9 cellular contexts compared by ENCODE assay signal in the genomic region with DNA sequence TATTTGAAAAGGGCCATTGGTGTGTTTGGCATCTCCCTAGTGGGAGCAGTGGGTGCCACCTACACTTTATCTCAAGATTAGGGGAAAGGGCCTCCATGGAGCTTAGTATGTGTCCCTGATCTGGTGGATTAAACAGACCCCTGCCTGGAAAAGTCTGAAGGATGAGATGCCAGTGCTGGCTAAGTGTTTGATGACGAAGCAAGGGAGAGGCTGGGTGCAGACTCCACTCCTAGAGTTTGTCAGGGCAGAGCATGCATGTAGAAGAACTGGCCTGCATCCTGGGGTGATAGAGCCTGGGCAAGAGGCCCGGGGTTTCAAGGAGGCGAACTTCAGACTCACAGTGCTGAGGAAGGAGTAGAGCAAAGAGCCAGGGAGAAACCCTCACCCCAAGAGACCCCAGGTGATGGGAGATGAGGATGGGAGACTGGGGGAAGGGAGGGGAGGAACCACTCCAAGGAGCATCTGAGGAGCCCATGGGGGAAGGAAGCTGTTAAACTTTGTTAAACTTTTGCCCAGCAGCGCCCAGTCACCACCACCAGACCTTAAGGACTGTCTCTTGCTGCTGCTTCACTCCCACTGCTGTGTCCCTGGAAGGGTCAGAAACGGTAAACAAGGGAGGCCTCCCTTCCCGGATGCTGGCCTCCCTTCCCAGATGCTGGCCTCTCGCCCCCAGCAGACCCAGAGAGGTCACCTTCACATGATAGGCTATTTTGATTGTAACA.
DNase-seq lines count a peak whose midpoint lies in the region; ATAC-seq and TF ChIP-seq lines count a peak whose summit lies in the region.
"Had no signal": no experiment of that assay in that cellular context is flagged by ENCODE, and none has a peak within 500 bp of the region (broad histone marks: within the 10 kb centered on the region; RNA-seq: fewer than 3 reads in every experiment).

No MANE protein-coding gene starts in this region.

- POLR2A ChIA-PET in CD4-positive, alpha-beta T cell (lab: Charles Lee), result no interaction called here

- H3K9me3 Mint-ChIP-seq in CD4-positive, alpha-beta T cell, result no peaks in the 10 kb centered on the region
- H3K9me3 Mint-ChIP-seq in IgD-negative memory B cell (no peaks in the 10 kb centered on the region), nephron progenitor cell (peaks cover 8% of the 10 kb centered on the region)
- no peaks in the 10 kb centered on the region for H3K9me3 Mint-ChIP-seq in dendritic cell treated with granulocyte-macrophage colony-stimulating factor and Interleukin-4, amounts not matched to agents 40 ng/mL and 50 ng/mL, for 4 days

- H3K27ac ChIP-seq in CD4-positive, alpha-beta T cell (ENCODE audit: low read depth, low read length), result no peak overlapping the region

- H3K27me3 Mint-ChIP-seq in CD4-positive, alpha-beta T cell, result no peaks in the 10 kb centered on the region
- H3K27me3 Mint-ChIP-seq in IgD-negative memory B cell, result peaks cover 3% of the 10 kb centered on the region
- H3K27me3 Mint-ChIP-seq in dendritic cell treated with granulocyte-macrophage colony-stimulating factor and Interleukin-4, amounts not matched to agents 40 ng/mL and 50 ng/mL, for 4 days, result no peaks in the 10 kb centered on the region
- H3K27me3 Mint-ChIP-seq in nephron progenitor cell (ENCODE audit: low read depth, poor library complexity), result no peaks in the 10 kb centered on the region
- H3K27me3 Mint-ChIP-seq: activated naive CD8-positive, alpha-beta T cell had no signal

- TF ChIP-seq CTCF in CD4-positive, alpha-beta T cell (IDR thresholded peaks at IDR 0.05), result no peak
- no peak for TF ChIP-seq CTCF in nephron progenitor cell (IDR thresholded peaks at IDR 0.05)

- H3K27ac Mint-ChIP-seq in CD4-positive, alpha-beta T cell, result peak overlapping the region; percentile 59
- peak overlapping the region; percentile 98 to 100 (median 99) for H3K27ac Mint-ChIP-seq in IgD-negative memory B cell
- peak overlapping the region; percentile 91 for H3K27ac Mint-ChIP-seq in dendritic cell treated with granulocyte-macrophage colony-stimulating factor and Interleukin-4, amounts not matched to agents 40 ng/mL and 50 ng/mL, for 4 days
- H3K27ac Mint-ChIP-seq in nephron progenitor cell, result peak overlapping the region; percentile 84

- H3K36me3 Mint-ChIP-seq in CD4-positive, alpha-beta T cell (ENCODE audit: low read depth), result peaks cover 18% of the 10 kb centered on the region
- peaks cover 5% of the 10 kb centered on the region for H3K36me3 Mint-ChIP-seq in IgD-negative memory B cell
- peaks cover 17% of the 10 kb centered on the region for H3K36me3 Mint-ChIP-seq in dendritic cell treated with granulocyte-macrophage colony-stimulating factor and Interleukin-4, amounts not matched to agents 40 ng/mL and 50 ng/mL, for 4 days (ENCODE audit: low read depth)
- peaks cover 2% of the 10 kb centered on the region for H3K36me3 Mint-ChIP-seq in nephron progenitor cell (ENCODE audit: low read depth)

- H3K9me3 ChIP-seq in CD4-positive, alpha-beta T cell (ENCODE audit: control insufficient read depth, low read length), result no peaks in the 10 kb centered on the region

- H3K4me1 Mint-ChIP-seq in CD4-positive, alpha-beta T cell (ENCODE audit: low read depth), result peaks cover 21% of the 10 kb centered on the region
- H3K4me1 Mint-ChIP-seq in IgD-negative memory B cell (peaks cover 42 to 64% (median 49%) of the 10 kb centered on the region in 3 donors), nephron progenitor cell (peaks cover 37% of the 10 kb centered on the region)
- H3K4me1 Mint-ChIP-seq in dendritic cell treated with granulocyte-macrophage colony-stimulating factor and Interleukin-4, amounts not matched to agents 40 ng/mL and 50 ng/mL, for 4 days (ENCODE audit: low read depth), result peaks cover 60% of the 10 kb centered on the region

- CTCF ChIA-PET in CD4-positive, alpha-beta T cell (lab: Charles Lee), result no interaction called here

- intact Hi-C loops in CD4-positive, alpha-beta T cell (cut with DNase I, micrococcal nuclease), result no loop called here
- intact Hi-C loops in dendritic cell treated with granulocyte-macrophage colony-stimulating factor and Interleukin-4, amounts not matched to agents 40 ng/mL and 50 ng/mL, for 4 days (cut with micrococcal nuclease), result no loop called here

- no peak for DNase-seq in CD4-positive, alpha-beta T cell
- DNase-seq in nephron progenitor cell, result no peak
- DNase-seq in NCI-H1092 (lab: John Stamatoyannopoulos, UW), result no peak
- no peak for DNase-seq in KG1 (lab: John Stamatoyannopoulos, UW)
- no peak for DNase-seq in amniotic stem cell (lab: John Stamatoyannopoulos, UW)
- DNase-seq in Ammon's horn (ENCODE audit: low spot score), result no peak

- no peak for ATAC-seq in CD4-positive, alpha-beta T cell (ENCODE audit: poor library complexity)

- no peaks in the 10 kb centered on the region for H3K27me3 ChIP-seq in CD4-positive, alpha-beta T cell (ENCODE audit: control insufficient read depth, insufficient read depth, low read length)

- H3K4me3 Mint-ChIP-seq in CD4-positive, alpha-beta T cell, result no peak overlapping the region
- H3K4me3 Mint-ChIP-seq in IgD-negative memory B cell (peak overlapping the region; percentile 10 to 92 (median 90)), nephron progenitor cell (no peak overlapping the region)
- H3K4me3 Mint-ChIP-seq in dendritic cell treated with granulocyte-macrophage colony-stimulating factor and Interleukin-4, amounts not matched to agents 40 ng/mL and 50 ng/mL, for 4 days, result no peak overlapping the region
- H3K4me3 Mint-ChIP-seq: activated naive CD8-positive, alpha-beta T cell had no signal

Comparison
In these comparisons a context has a peak if more than half of its experiments do, and no peak if none do; other contexts are left out.
1. H3K4me3 Mint-ChIP-seq: peak in IgD-negative memory B cell (4 of 4); none in CD4-positive, alpha-beta T cell (single experiment), dendritic cell treated with granulocyte-macrophage colony-stimulating factor and Interleukin-4, amounts not matched to agents 40 ng/mL and 50 ng/mL, for 4 days (single experiment) and nephron progenitor cell (single experiment).
2. Peak in every context shown above with its lines, with median percentiles within 50 percentile points of each other: H3K27ac Mint-ChIP-seq.